ENCODE assay signal across 22 cellular contexts in the genomic region with DNA sequence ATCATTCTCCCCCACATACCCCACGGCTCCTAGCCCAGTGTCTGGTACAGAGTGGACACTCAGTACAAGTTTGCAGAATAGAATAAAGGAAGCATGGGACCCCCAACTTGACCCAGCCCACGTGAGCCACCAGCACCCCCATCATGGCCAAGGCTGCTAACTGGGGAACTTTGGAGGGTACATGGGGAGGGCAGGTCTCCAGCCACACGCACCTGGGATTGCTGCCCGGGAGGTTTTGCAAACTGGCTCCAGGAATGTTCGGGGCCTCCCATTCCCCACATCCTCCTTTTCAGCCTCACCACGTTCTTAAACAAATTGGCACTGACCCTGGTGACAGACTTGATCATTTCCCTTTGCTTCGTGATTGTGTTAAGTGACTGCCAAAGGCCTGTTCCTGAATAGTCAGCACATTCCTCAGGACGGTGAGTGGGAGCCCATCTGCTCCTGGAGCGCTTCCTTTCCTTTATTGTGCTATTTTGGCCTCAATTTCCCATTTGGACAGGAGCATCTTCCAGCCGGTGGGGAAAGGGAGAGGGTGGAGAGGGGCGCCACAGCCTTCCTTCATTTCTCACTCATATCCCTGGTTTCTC. TPM values are rescaled to one million over a fixed set of nuclear protein-coding genes. Genes with fewer than 3 reads are reported as not detected.
DNase-seq lines count a peak whose midpoint lies in the region; ATAC-seq and TF ChIP-seq lines count a peak whose summit lies in the region.
"Had no signal": no experiment of that assay in that cellular context is flagged by ENCODE, and none has a peak within 500 bp of the region (broad histone marks: within the 10 kb centered on the region; RNA-seq: fewer than 3 reads in every experiment).

No MANE protein-coding gene starts in this region.

- H3K4me1 ChIP-seq in DND-41 (ENCODE audit: insufficient read depth, low read length) (peaks cover 13% of the 10 kb centered on the region), SK-N-SH (ENCODE audit: control insufficient read depth in 1 of 2, insufficient read depth in 2 of 2, low read depth in 1 of 2, low read length in 1 of 2) (no peaks in the 10 kb centered on the region), esophagus muscularis mucosa (no peaks in the 10 kb centered on the region)
- H3K4me1 ChIP-seq: BLaER1 treated with 17β-estradiol and CSF1 and Interleukin-3, amounts not matched to agents 10 nM and 100 nM; Peyer's patch had no signal

- H3K79me2 ChIP-seq in DND-41 (ENCODE audit: insufficient read depth, low read length), result no peaks in the 10 kb centered on the region
- H3K79me2 ChIP-seq in SK-N-SH (ENCODE audit: insufficient read depth), result no peaks in the 10 kb centered on the region

- H3K36me3 ChIP-seq in DND-41 (ENCODE audit: insufficient read depth, low read length) (no peaks in the 10 kb centered on the region), SK-N-SH (replicated peaks in 1 of 2; ENCODE audit: control insufficient read depth in 1 of 2, insufficient read depth in 2 of 2, low read length in 1 of 2) (no peaks in the 10 kb centered on the region), esophagus muscularis mucosa (no peaks in the 10 kb centered on the region)
- H3K36me3 ChIP-seq: BLaER1 treated with 17β-estradiol and CSF1 and Interleukin-3, amounts not matched to agents 10 nM and 100 nM; Peyer's patch had no signal

- intact Hi-C loops in esophagus muscularis mucosa (cut with DNase I), result no loop called here

- H3K9me2 ChIP-seq in SK-N-SH, result no peaks in the 10 kb centered on the region

- H3K9ac ChIP-seq in DND-41 (ENCODE audit: low read depth, low read length) (no peak overlapping the region), SK-N-SH (no peak overlapping the region)
- H3K9ac ChIP-seq: BLaER1 treated with 17β-estradiol and CSF1 and Interleukin-3, amounts not matched to agents 10 nM and 100 nM had no signal

- H3K4me3 ChIP-seq in DND-41 (ENCODE audit: low read depth in 1 of 2, low read length in 2 of 2) (no peak overlapping the region), coronary artery (no peak overlapping the region), SK-N-SH (ENCODE audit: low read depth in 2 of 2, low read length in 1 of 2) (no peak overlapping the region), esophagus muscularis mucosa (no peak overlapping the region)
- H3K4me3 ChIP-seq: BLaER1 treated with 17β-estradiol and CSF1 and Interleukin-3, amounts not matched to agents 10 nM and 100 nM; Peyer's patch had no signal

- no peak for TF ChIP-seq CTCF in DND-41 (IDR thresholded peaks at IDR 0.05; ENCODE audit: borderline replicate concordance, extremely low read depth, low read length, poor library complexity, severe bottlenecking)
- no peak for TF ChIP-seq CTCF in coronary artery (IDR thresholded peaks at IDR 0.05)
- no peak for TF ChIP-seq CTCF in SK-N-SH (IDR thresholded peaks at IDR 0.05)
- TF ChIP-seq CTCF in esophagus muscularis mucosa (IDR thresholded peaks at IDR 0.05), result no peak

- DNase-seq in DND-41 (no peak), M059J (ENCODE audit: low read depth) (peak; percentile 17), coronary artery (ENCODE audit: low spot score) (peak; percentile 31), lung microvascular endothelial cell (ENCODE audit: low read depth in 2 of 2) (peak; percentile 26 to 72), SK-N-SH (no peak), esophagus muscularis mucosa (ENCODE audit: extremely low spot score) (no peak), NCI-H1092 (lab: John Stamatoyannopoulos, UW) (no peak)
- DNase-seq: Calu3; CD8-positive, alpha-beta T cell; H7; HFFc6; NCI-H1048; NCI-H146; NCI-H2029 treated with DMSO at 0.1 percent for 48 hours; NCI-H2171 treated with DMSO at 0.1 percent for 48 hours; Peyer's patch had no signal

- TF ChIP-seq RAD21 in SK-N-SH (IDR thresholded peaks at IDR 0.05; ENCODE audit: low read length), result no peak

- no peak overlapping the region for H3K4me2 ChIP-seq in DND-41 (ENCODE audit: insufficient read depth, low read length)
- no peak overlapping the region for H3K4me2 ChIP-seq in SK-N-SH
- H3K4me2 ChIP-seq: BLaER1 treated with 17β-estradiol and CSF1 and Interleukin-3, amounts not matched to agents 10 nM and 100 nM had no signal

- no peak for TF ChIP-seq POLR2A in esophagus muscularis mucosa (IDR thresholded peaks at IDR 0.05; ENCODE audit: low read depth)

- TF ChIP-seq EP300 in SK-N-SH (IDR thresholded peaks at IDR 0.05; ENCODE audit: borderline replicate concordance in 1 of 2, low read depth in 1 of 2, low read length in 1 of 2), result no peak
- no peak for TF ChIP-seq EP300 in esophagus muscularis mucosa (IDR thresholded peaks at IDR 0.05)

- H4K20me1 ChIP-seq in DND-41 (ENCODE audit: insufficient read depth, low read length) (no peaks in the 10 kb centered on the region), SK-N-SH (ENCODE audit: insufficient read depth) (no peaks in the 10 kb centered on the region)
- H4K20me1 ChIP-seq: BLaER1 treated with 17β-estradiol and CSF1 and Interleukin-3, amounts not matched to agents 10 nM and 100 nM had no signal

- H3K27ac ChIP-seq in DND-41 (ENCODE audit: low read length), result peak overlapping the region; percentile 26; the same call in 1 of the 2 replicates
- H3K27ac ChIP-seq in coronary artery, result no peak overlapping the region
- H3K27ac ChIP-seq in SK-N-SH (ENCODE audit: low read depth in 2 of 2, low read length in 1 of 2), result no peak overlapping the region
- no peak overlapping the region for H3K27ac ChIP-seq in esophagus muscularis mucosa (replicated peaks in 1 of 4)
- H3K27ac ChIP-seq: BLaER1 treated with 17β-estradiol and CSF1 and Interleukin-3, amounts not matched to agents 10 nM and 100 nM; Peyer's patch had no signal

- POLR2A ChIA-PET in SK-N-SH (lab: Yijun Ruan, JAX), result no interaction called here

- H3K27me3 ChIP-seq in DND-41 (ENCODE audit: insufficient read depth, low read length, poor library complexity) (no peaks in the 10 kb centered on the region), SK-N-SH (ENCODE audit: insufficient read depth) (peaks cover 9% of the 10 kb centered on the region), esophagus muscularis mucosa (no peaks in the 10 kb centered on the region)
- H3K27me3 ChIP-seq: Peyer's patch had no signal

- H3K9me3 ChIP-seq in DND-41 (ENCODE audit: insufficient read depth, low read length, severe bottlenecking), result no peaks in the 10 kb centered on the region
- H3K9me3 ChIP-seq in SK-N-SH, result no peaks in the 10 kb centered on the region
- H3K9me3 ChIP-seq in esophagus muscularis mucosa, result no peaks in the 10 kb centered on the region
- H3K9me3 ChIP-seq: BLaER1 treated with 17β-estradiol and CSF1 and Interleukin-3, amounts not matched to agents 10 nM and 100 nM; Peyer's patch had no signal

- no peaks in the 10 kb centered on the region for H3F3A ChIP-seq in SK-N-SH (replicated peaks; ENCODE audit: insufficient read depth)

- H2AFZ ChIP-seq in DND-41 (ENCODE audit: low read depth, low read length) (no peak overlapping the region), SK-N-SH (ENCODE audit: low read depth) (no peak overlapping the region)

- 43% methylated on average over 11 of the region's 11 CpGs for WGBS in SK-N-SH (ENCODE audit: low lambda C conversion rate)
- 60% methylated on average over 11 of the region's 11 CpGs for WGBS in esophagus muscularis mucosa

- ATAC-seq in DND-41 (ENCODE audit: insufficient read depth, low read depth), result no peak
- ATAC-seq: CD8-positive, alpha-beta T cell; Right ventricle myocardium inferior had no signal

- CTCF ChIA-PET in SK-N-SH (lab: Yijun Ruan, JAX), result interaction anchor here (1.1 to 1.4 kb wide), 2 partner anchors 83 to 205 kb away, joined by 3 to 5 read pairs; no protein-coding TSS in a partner anchor

TF ChIP-seq in SK-N-SH, 30 proteins besides CTCF, POLR2A, EP300 and RAD21 (continues in another document):
- TF ChIP-seq EZH2phosphoT487 (IDR thresholded peaks at IDR 0.05; ENCODE audit: borderline replicate concordance, low read depth) (no peak), SMC3 (IDR thresholded peaks at IDR 0.05; ENCODE audit: low read depth, low read length) (no peak), REST (IDR thresholded peaks at IDR 0.05; ENCODE audit: low read depth, low read length) (no peak), YY1 (IDR thresholded peaks at IDR 0.05; ENCODE audit: low read depth) (no peak)

RNA-seq across cellular contexts. Expression of gene XPNPEP2, which starts 18.8 kb away (rescaled TPM):
- total RNA-seq in M059J (2014; rRNA removed; shearing (Covaris generic)), result not detected in 2 replicates
- not detected in 2 replicates for total RNA-seq in lung microvascular endothelial cell
- 0.19 and 0.21 TPM in 2 replicates for polyA plus RNA-seq in SK-N-SH (2012; rRNA removed)
- polyA plus RNA-seq in SK-N-SH (2012; cell fraction: cytosol; rRNA removed), result 0.04 and 0.20 TPM in 2 replicates
- polyA plus RNA-seq in SK-N-SH (2012; cell fraction: nucleus; rRNA removed), result 0.11 and 0.12 TPM in 2 replicates
- total RNA-seq in esophagus muscularis mucosa, result 10 to 100 TPM in 1 of 4 donors, 1 to 10 TPM in 3; 3.3 to 14.4 (median 5.0) TPM
- total RNA-seq: A673, Calu3, HFFc6, HT-29, MCF 10A, SK-MEL-5 had no signal

RNA-seq across cellular contexts. Expression of gene SASH3, which starts 59.7 kb away (rescaled TPM):
- not detected in 2 replicates for total RNA-seq in M059J (2014; rRNA removed; shearing (Covaris generic))
- total RNA-seq in lung microvascular endothelial cell (not detected in 2 replicates), esophagus muscularis mucosa (10 to 100 TPM in 1 of 4 donors, 1 to 10 TPM in 3; 3.9 to 10.4 (median 6.3) TPM)
- not detected in 2 replicates for polyA plus RNA-seq in SK-N-SH (2012; rRNA removed)
- polyA plus RNA-seq in SK-N-SH (2012; cell fraction: cytosol; rRNA removed), result not detected in 2 replicates
- not detected in 2 replicates for polyA plus RNA-seq in SK-N-SH (2012; cell fraction: nucleus; rRNA removed)
- total RNA-seq: A673, Calu3, H7, HFFc6, HT-29, MCF 10A, SK-MEL-5 had no signal

Comparison
In these comparisons a context has a peak if more than half of its experiments do, and no peak if none do; other contexts are left out.
1. DNase-seq: peak in M059J (single experiment), coronary artery (single experiment) and lung microvascular endothelial cell (2 of 2); none in DND-41 (single experiment), SK-N-SH (single experiment), esophagus muscularis mucosa (single experiment) and NCI-H1092 (single experiment).